18 cellular contexts compared by ENCODE assay signal in genomic region chr11:78158987-78159662, GRCh38. TPM values are rescaled to one million over a fixed set of nuclear protein-coding genes. Genes with fewer than 3 reads are reported as not detected.
DNase-seq lines count a peak whose midpoint lies in the region; ATAC-seq and TF ChIP-seq lines count a peak whose summit lies in the region.
"Had no signal": no experiment of that assay in that cellular context is flagged by ENCODE, and none has a peak within 500 bp of the region (broad histone marks: within the 10 kb centered on the region; RNA-seq: fewer than 3 reads in every experiment).

No MANE protein-coding gene starts in this region.

- H3K36me3 ChIP-seq in esophagus squamous epithelium (no peaks in the 10 kb centered on the region), muscle layer of duodenum (ENCODE audit: control insufficient read depth in 1 of 2, insufficient read depth in 2 of 2, low read length in 2 of 2) (no peaks in the 10 kb centered on the region), tibial artery (no peaks in the 10 kb centered on the region)
- H3K36me3 ChIP-seq: BE2C, cardiac muscle cell had no signal

- H3K27ac Mint-ChIP-seq in WTC11: 0 out of 2 replicates have a peak overlapping the region, but pooled peaks have one; percentile 15
- H3K27ac Mint-ChIP-seq: activated B cell treated with CpG ODN at 0.5 μM for 24 hours; HFFc6; T-helper 2 cell treated with Interferon-gamma antibody and Interleukin-4, amounts not matched to agents 5 μg/mL and 100 μg/mL, for 36 hours had no signal

- 45 to 47% methylated on average over 6 of the region's 6 CpGs for WGBS in esophagus squamous epithelium, 2 donors

- no peaks in the 10 kb centered on the region for H3K36me3 Mint-ChIP-seq in WTC11

- no peaks in the 10 kb centered on the region for H3K9me3 Mint-ChIP-seq in WTC11
- H3K9me3 Mint-ChIP-seq: activated B cell treated with CpG ODN at 0.5 μM for 24 hours; HFFc6; T-helper 2 cell treated with Interferon-gamma antibody and Interleukin-4, amounts not matched to agents 5 μg/mL and 100 μg/mL, for 36 hours had no signal

- H3K4me3 ChIP-seq in esophagus squamous epithelium (no peak overlapping the region), muscle layer of duodenum (ENCODE audit: low read depth in 1 of 2, low read length in 2 of 2) (peak overlapping the region in 1 of 2 donors; percentile 19), tibial artery (no peak overlapping the region)
- H3K4me3 ChIP-seq: cardiac muscle cell, GM12878, hepatocyte had no signal

- H3K27me3 Mint-ChIP-seq in WTC11 (ENCODE audit: low read depth): no peaks in the 10 kb centered on the region
- H3K27me3 Mint-ChIP-seq: activated B cell treated with CpG ODN at 0.5 μM for 24 hours had no signal

- intact Hi-C loops in esophagus squamous epithelium (cut with DNase I): no loop called here
- intact Hi-C loops in tibial artery (cut with DNase I; ENCODE audit: low total_unique reads): no loop called here

- no peaks in the 10 kb centered on the region for H3K4me1 Mint-ChIP-seq in WTC11
- H3K4me1 Mint-ChIP-seq: activated B cell treated with CpG ODN at 0.5 μM for 24 hours had no signal

- H3K4me1 ChIP-seq in esophagus squamous epithelium (peaks cover 0 to 18% (median 0%) of the 10 kb centered on the region in 3 donors), muscle layer of duodenum (ENCODE audit: control insufficient read depth in 1 of 2, insufficient read depth in 2 of 2, low read length in 2 of 2) (peaks cover 1 to 47% of the 10 kb centered on the region in 2 donors), tibial artery (peaks cover 0 to 56% (median 33%) of the 10 kb centered on the region in 4 donors)

- TF ChIP-seq CTCF in WTC11 (IDR thresholded peaks at IDR 0.05): no peak
- TF ChIP-seq CTCF in esophagus squamous epithelium (IDR thresholded peaks at IDR 0.05): no peak
- TF ChIP-seq CTCF in tibial artery (IDR thresholded peaks at IDR 0.05): no peak

- POLR2A ChIA-PET in WTC11 (lab: Charles Lee): no interaction called here

- ATAC-seq in WTC11 (no peak), GM19351 (IDR thresholded peaks at IDR 0.05; ENCODE audit: unreplicated experiment) (no peak), GM18517 (IDR thresholded peaks at IDR 0.05; ENCODE audit: unreplicated experiment) (no peak)
- ATAC-seq: GM12878, Panc1 had no signal

- DNase-seq in WTC11 (ENCODE audit: low spot score) (no peak), esophagus squamous epithelium (lab: John Stamatoyannopoulos, UW) (no peak), tibial artery (peak in 1 of 2 donors; percentile 57), inferior parietal cortex (ENCODE audit: extremely low spot score) (no peak)
- DNase-seq in activated CD4-positive, alpha-beta T cell treated with anti-CD3 and anti-CD28 coated beads for 4 hours: no peak
- DNase-seq: activated B cell treated with CpG ODN at 0.5 μM for 24 hours, BE2C, HFFc6, islet precursor cell, NCI-H1436 had no signal

- no peaks in the 10 kb centered on the region for H3K9me3 ChIP-seq in esophagus squamous epithelium
- no peaks in the 10 kb centered on the region for H3K9me3 ChIP-seq in muscle layer of duodenum (ENCODE audit: control insufficient read depth in 1 of 2, low read length in 2 of 2)
- no peaks in the 10 kb centered on the region for H3K9me3 ChIP-seq in tibial artery
- H3K9me3 ChIP-seq: BE2C had no signal

- no peak for TF ChIP-seq POLR2A in esophagus squamous epithelium (IDR thresholded peaks at IDR 0.05)

- no peak overlapping the region for H3K4me3 Mint-ChIP-seq in WTC11
- H3K4me3 Mint-ChIP-seq: activated B cell treated with CpG ODN at 0.5 μM for 24 hours; HFFc6; T-helper 2 cell treated with Interferon-gamma antibody and Interleukin-4, amounts not matched to agents 5 μg/mL and 100 μg/mL, for 36 hours had no signal

- no peaks in the 10 kb centered on the region for H3K27me3 ChIP-seq in esophagus squamous epithelium
- H3K27me3 ChIP-seq in muscle layer of duodenum (ENCODE audit: low read depth, low read length): no peaks in the 10 kb centered on the region
- H3K27me3 ChIP-seq in tibial artery: no peaks in the 10 kb centered on the region
- H3K27me3 ChIP-seq: BE2C, cardiac muscle cell, hepatocyte had no signal

- CTCF ChIA-PET in WTC11 (lab: Charles Lee): no interaction called here

- H3K27ac ChIP-seq in esophagus squamous epithelium (peak overlapping the region in 3 of 4 donors; percentile 9 to 57 (median 50)), muscle layer of duodenum (ENCODE audit: low read length) (peak overlapping the region; percentile 32), tibial artery (peak overlapping the region; percentile 79 to 82)
- H3K27ac ChIP-seq: cardiac muscle cell, hepatocyte had no signal

TF ChIP-seq in WTC11, 78 proteins besides CTCF, POLR2A, EP300 and RAD21 (continues in another document):
- TF ChIP-seq ARID4B (CRISPR knock-in tag; IDR thresholded peaks at IDR 0.05; ENCODE audit: borderline replicate concordance): no peak
- no peak for TF ChIP-seq SMAD3 (CRISPR knock-in tag; IDR thresholded peaks at IDR 0.05; ENCODE audit: borderline replicate concordance)
- no peak for TF ChIP-seq E2F4 (CRISPR knock-in tag; IDR thresholded peaks at IDR 0.05; ENCODE audit: borderline replicate concordance, low read depth)
- TF ChIP-seq ZSCAN18 (CRISPR knock-in tag; IDR thresholded peaks at IDR 0.05): no peak

RNA-seq across cellular contexts. Expression of gene ALG8, which starts 19.7 kb away (rescaled TPM):
- total RNA-seq in WTC11 (2021) (63.8 to 72.2 TPM (median 67.2 TPM) in 3 replicates), esophagus squamous epithelium (10 to 100 TPM; 13.9 to 30.5 (median 27.3) TPM)

RNA-seq across cellular contexts. Expression of gene KCTD21, which starts 29.3 kb away (rescaled TPM):
- total RNA-seq in WTC11 (2021) (2.8 to 4.0 TPM (median 3.1 TPM) in 3 replicates), esophagus squamous epithelium (10 to 100 TPM in 3 of 4 donors, 1 to 10 TPM in 1; 9.7 to 16.0 (median 11.3) TPM)

RNA-seq across cellular contexts. Expression of gene USP35, which starts 29.6 kb away (rescaled TPM):
- 9.1 to 10.6 TPM (median 9.6 TPM) in 3 replicates for total RNA-seq in WTC11 (2021)
- 1 to 10 TPM; 4.5 to 7.0 (median 6.1) TPM for total RNA-seq in esophagus squamous epithelium
